ENCODE assay signal across 36 cellular contexts in the genomic region with DNA sequence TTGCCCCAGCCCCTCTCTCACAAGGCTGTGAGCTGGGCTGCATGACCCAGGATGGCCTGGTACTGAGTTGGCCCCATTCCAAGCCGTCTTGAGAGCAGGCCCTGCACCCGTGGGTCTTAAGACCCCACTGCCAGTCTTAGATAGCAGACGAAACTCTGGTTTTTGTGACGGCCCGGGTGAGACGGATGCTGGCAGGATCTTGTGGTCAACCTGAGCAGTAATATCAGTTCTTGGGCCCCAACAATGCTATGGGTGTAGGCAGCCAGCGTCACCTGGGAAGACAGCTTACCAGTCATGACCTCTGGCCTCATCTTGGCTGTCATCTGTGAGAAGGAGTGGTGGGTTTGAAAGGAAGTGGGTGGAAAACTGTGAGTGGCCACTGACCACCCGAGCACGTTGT.
"Had no signal": no experiment of that assay in that cellular context is flagged by ENCODE, and none has a peak within 500 bp of the region (broad histone marks: within the 10 kb centered on the region; RNA-seq: fewer than 3 reads in every experiment).

No MANE protein-coding gene starts in this region.

- H3K36me3 Mint-ChIP-seq: activated CD4-positive, alpha-beta memory T cell treated with anti-CD3 and anti-CD28 coated beads for 36 hours; activated naive CD4-positive, alpha-beta T cell treated with anti-CD3 and anti-CD28 coated beads, Interleukin-2, amount 10 ng/mL, durations not matched to agents 7 days and 5 days; activated naive CD8-positive, alpha-beta T cell treated with anti-CD3 and anti-CD28 coated beads, Interleukin-2, amount 10 ng/mL, durations not matched to agents 7 days and 5 days; brain had no signal

- H3K4me1 Mint-ChIP-seq: activated B cell treated with CpG ODN at 0.5 μM for 24 hours; activated CD4-positive, alpha-beta T cell treated with anti-CD3 and anti-CD28 coated beads, Interleukin-2, amount 10 ng/mL, durations not matched to agents 24 days and 14 days; activated naive CD4-positive, alpha-beta T cell treated with anti-CD3 and anti-CD28 coated beads, Interleukin-2, amount 10 ng/mL, durations not matched to agents 7 days and 5 days; activated naive CD4-positive, alpha-beta T cell treated with anti-CD3 and anti-CD28 coated beads, Interleukin-2, amount 50 U/mL, for 24 hours; activated naive CD8-positive, alpha-beta T cell treated with anti-CD3 and anti-CD28 coated beads, Interleukin-2, amount 10 ng/mL, durations not matched to agents 7 days and 5 days; activated naive CD8-positive, alpha-beta T cell treated with anti-CD3 and anti-CD28 coated beads, Interleukin-2, amount 50 U/mL, for 24 hours; activated T-helper 17 cell treated with anti-CD3 and anti-CD28 coated beads, Interleukin-2, amount 50 U/mL, for 72 hours; brain; central memory CD8-positive, alpha-beta T cell had no signal

- H3K27me3 Mint-ChIP-seq: activated B cell treated with CpG ODN at 0.5 μM for 24 hours; activated CD4-positive, alpha-beta memory T cell treated with anti-CD3 and anti-CD28 coated beads for 36 hours; activated CD4-positive, alpha-beta T cell treated with anti-CD3 and anti-CD28 coated beads, Interleukin-2, amount 10 ng/mL, durations not matched to agents 24 days and 14 days; activated CD8-positive, alpha-beta T cell treated with anti-CD3 and anti-CD28 coated beads for 36 hours; activated naive CD4-positive, alpha-beta T cell treated with anti-CD3 and anti-CD28 coated beads, Interleukin-2, amount 10 ng/mL, durations not matched to agents 7 days and 5 days; activated naive CD4-positive, alpha-beta T cell treated with anti-CD3 and anti-CD28 coated beads, Interleukin-2, amount 50 U/mL, for 24 hours; activated naive CD8-positive, alpha-beta T cell treated with anti-CD3 and anti-CD28 coated beads, Interleukin-2, amount 10 ng/mL, durations not matched to agents 7 days and 5 days; central memory CD8-positive, alpha-beta T cell had no signal

- H3K27ac ChIP-seq: ascending aorta, cardiac muscle cell, VCaP had no signal

- DNase-seq: activated B cell treated with CpG ODN at 0.5 μM for 24 hours; activated CD4-positive, alpha-beta memory T cell treated with anti-CD3 and anti-CD28 coated beads for 36 hours; activated CD4-positive, alpha-beta T cell treated with anti-CD3 and anti-CD28 coated beads for 4 hours; activated CD4-positive, alpha-beta T cell treated with anti-CD3 and anti-CD28 coated beads, Interleukin-2, amount 10 ng/mL, durations not matched to agents 24 days and 14 days; activated CD4-positive, alpha-beta T cell treated with anti-CD3 and anti-CD28 coated beads, Interleukin-2, amount 50 U/mL, for 1 hour; activated CD4-positive, alpha-beta T cell treated with anti-CD3 and anti-CD28 coated beads, Interleukin-2, amount 50 U/mL, for 4 hours; activated CD4-positive, CD25-positive, alpha-beta regulatory T cell treated with anti-CD3 and anti-CD28 coated beads, Interleukin-2, amount 50 U/mL, for 72 hours; activated CD8-positive, alpha-beta memory T cell treated with anti-CD3 and anti-CD28 coated beads, Interleukin-2, amount 50 U/mL, for 4 hours; activated CD8-positive, alpha-beta T cell treated with anti-CD3 and anti-CD28 coated beads for 36 hours; activated effector memory CD4-positive, alpha-beta T cell treated with anti-CD3 and anti-CD28 coated beads, Interleukin-2, amount 50 U/mL, for 16 hours; activated naive CD4-positive, alpha-beta T cell treated with anti-CD3 and anti-CD28 coated beads, Interleukin-2, amount 10 ng/mL, durations not matched to agents 7 days and 5 days; activated naive CD4-positive, alpha-beta T cell treated with Interleukin-2 at 50 U/mL for 16 hours; activated naive CD8-positive, alpha-beta T cell treated with anti-CD3 and anti-CD28 coated beads, Interleukin-2, amount 10 ng/mL, durations not matched to agents 7 days and 5 days; activated naive CD8-positive, alpha-beta T cell treated with anti-CD3 and anti-CD28 coated beads, Interleukin-2, amount 50 U/mL, for 24 hours; activated T-cell treated with anti-CD3 and anti-CD28 coated beads for 4 hours; activated T-cell treated with anti-CD3 and anti-CD28 coated beads, Interleukin-2, amount 50 U/mL, for 1 hour; activated T-cell treated with anti-CD3 and anti-CD28 coated beads, Interleukin-2, amount 50 U/mL, for 4 hours; activated T-cell treated with anti-CD3 and anti-CD28 coated beads, Interleukin-2, amount 50 U/mL, for 72 hours; amygdala; anterior cingulate cortex; caudate nucleus; cerebellar nuclear complex; T-helper 1 cell; T-helper 2 cell; T-helper 9 cell had no signal

- ATAC-seq: activated CD8-positive, alpha-beta T cell treated with anti-CD3 and anti-CD28 coated beads for 36 hours; activated naive CD8-positive, alpha-beta T cell treated with anti-CD3 and anti-CD28 coated beads, Interleukin-2, amount 50 U/mL, for 24 hours; activated T-cell treated with anti-CD3 and anti-CD28 coated beads, Interleukin-2, amount 50 U/mL, for 4 hours; activated T-cell treated with anti-CD3 and anti-CD28 coated beads, Interleukin-2, amount 50 U/mL, for 72 hours; activated T-helper 17 cell treated with anti-CD3 and anti-CD28 coated beads, Interleukin-2, amount 50 U/mL, for 72 hours had no signal

- H3K36me3 ChIP-seq: ascending aorta, cardiac muscle cell had no signal

- H3K4me1 ChIP-seq: ascending aorta had no signal

- H3K27me3 ChIP-seq: ascending aorta, cardiac muscle cell had no signal

- H3K27ac Mint-ChIP-seq: activated B cell treated with CpG ODN at 0.5 μM for 24 hours; activated CD4-positive, alpha-beta memory T cell treated with anti-CD3 and anti-CD28 coated beads for 36 hours; activated CD4-positive, alpha-beta T cell treated with anti-CD3 and anti-CD28 coated beads, Interleukin-2, amount 10 ng/mL, durations not matched to agents 24 days and 14 days; activated CD8-positive, alpha-beta T cell treated with anti-CD3 and anti-CD28 coated beads for 36 hours; activated naive CD4-positive, alpha-beta T cell treated with anti-CD3 and anti-CD28 coated beads, Interleukin-2, amount 10 ng/mL, durations not matched to agents 7 days and 5 days; activated naive CD4-positive, alpha-beta T cell treated with anti-CD3 and anti-CD28 coated beads, Interleukin-2, amount 50 U/mL, for 24 hours; activated naive CD8-positive, alpha-beta T cell; activated naive CD8-positive, alpha-beta T cell treated with anti-CD3 and anti-CD28 coated beads, Interleukin-2, amount 10 ng/mL, durations not matched to agents 7 days and 5 days; activated naive CD8-positive, alpha-beta T cell treated with anti-CD3 and anti-CD28 coated beads, Interleukin-2, amount 50 U/mL, for 24 hours; activated T-cell treated with anti-CD3 and anti-CD28 coated beads, Interleukin-2, amount 50 U/mL, for 72 hours; activated T-helper 1 cell treated with anti-CD3 and anti-CD28 coated beads, Interleukin-12 subunit alpha, Interleukin-12 subunit beta, Interleukin-2, Interleukin-4 antibody, amounts not matched to agents 30 ng/mL and 10 ng/mL and 1 ng/mL, durations not matched to agents 14 hours and 24 hours and 36 hours; activated T-helper 17 cell treated with anti-CD3 and anti-CD28 coated beads, Interleukin-2, amount 50 U/mL, for 72 hours; brain; T-helper 1 cell treated with Interleukin-12 subunit alpha and Interleukin-12 subunit beta and Interleukin-4 antibody, amounts not matched to agents 30 μg/mL and 1 μg/mL, for 36 hours; T-helper 2 cell treated with Interferon-gamma antibody and Interleukin-4, amounts not matched to agents 5 μg/mL and 100 μg/mL, for 36 hours had no signal

- H3K9me3 Mint-ChIP-seq: activated CD4-positive, alpha-beta T cell treated with anti-CD3 and anti-CD28 coated beads, Interleukin-2, amount 10 ng/mL, durations not matched to agents 24 days and 14 days; activated T-helper 17 cell treated with anti-CD3 and anti-CD28 coated beads, Interleukin-2, amount 50 U/mL, for 72 hours; T-helper 2 cell treated with Interferon-gamma antibody and Interleukin-4, amounts not matched to agents 5 μg/mL and 100 μg/mL, for 36 hours had no signal

- H3K4me3 Mint-ChIP-seq: activated B cell treated with CpG ODN at 0.5 μM for 24 hours; activated CD4-positive, alpha-beta memory T cell treated with anti-CD3 and anti-CD28 coated beads for 36 hours; activated CD4-positive, alpha-beta T cell treated with anti-CD3 and anti-CD28 coated beads, Interleukin-2, amount 10 ng/mL, durations not matched to agents 24 days and 14 days; activated CD8-positive, alpha-beta T cell treated with anti-CD3 and anti-CD28 coated beads for 36 hours; activated naive CD4-positive, alpha-beta T cell treated with anti-CD3 and anti-CD28 coated beads, Interleukin-2, amount 10 ng/mL, durations not matched to agents 7 days and 5 days; activated naive CD4-positive, alpha-beta T cell treated with anti-CD3 and anti-CD28 coated beads, Interleukin-2, amount 50 U/mL, for 24 hours; activated naive CD8-positive, alpha-beta T cell; activated naive CD8-positive, alpha-beta T cell treated with anti-CD3 and anti-CD28 coated beads, Interleukin-2, amount 10 ng/mL, durations not matched to agents 7 days and 5 days; activated naive CD8-positive, alpha-beta T cell treated with anti-CD3 and anti-CD28 coated beads, Interleukin-2, amount 50 U/mL, for 24 hours; activated T-cell treated with anti-CD3 and anti-CD28 coated beads, Interleukin-2, amount 50 U/mL, for 4 hours; activated T-cell treated with anti-CD3 and anti-CD28 coated beads, Interleukin-2, amount 50 U/mL, for 72 hours; activated T-helper 1 cell treated with anti-CD3 and anti-CD28 coated beads, Interleukin-12 subunit alpha, Interleukin-12 subunit beta, Interleukin-2, Interleukin-4 antibody, amounts not matched to agents 30 ng/mL and 10 ng/mL and 1 ng/mL, durations not matched to agents 14 hours and 24 hours and 36 hours; activated T-helper 17 cell treated with anti-CD3 and anti-CD28 coated beads, Interleukin-2, amount 50 U/mL, for 72 hours; brain; central memory CD8-positive, alpha-beta T cell; T-helper 1 cell treated with Interleukin-12 subunit alpha and Interleukin-12 subunit beta and Interleukin-4 antibody, amounts not matched to agents 30 μg/mL and 1 μg/mL, for 36 hours; T-helper 2 cell treated with Interferon-gamma antibody and Interleukin-4, amounts not matched to agents 5 μg/mL and 100 μg/mL, for 36 hours had no signal

- H3K4me3 ChIP-seq: ascending aorta, cardiac muscle cell had no signal
